15 cellular contexts compared by ENCODE assay signal in genomic region chr9:133514475-133515239, GRCh38. TPM values are rescaled to one million over a fixed set of nuclear protein-coding genes. Genes with fewer than 3 reads are reported as not detected.
DNase-seq lines count a peak whose midpoint lies in the region; ATAC-seq lines count a peak whose summit lies in the region.
"Had no signal": no experiment of that assay in that cellular context is flagged by ENCODE, and none has a peak within 500 bp of the region (broad histone marks: within the 10 kb centered on the region; RNA-seq: fewer than 3 reads in every experiment).

No MANE protein-coding gene starts in this region.

- DNase-seq in HUDEP-2 (lab: John Stamatoyannopoulos, UW; ENCODE audit: unreplicated experiment in 76 of 76), result peak in 47 of 76 experiments; percentile 16 to 61 (median 35)
- peak; percentile 62 for DNase-seq in NCI-H345 treated with DMSO at 0.1 percent for 48 hours (lab: John Stamatoyannopoulos, UW; ENCODE audit: unreplicated experiment)
- DNase-seq in head of caudate nucleus, result peak in 41 of 42 donors; percentile 42 to 88 (median 72)
- DNase-seq in sciatic nerve (ENCODE audit: low spot score), result no peak
- no peak for DNase-seq in GM19240 (ENCODE audit: insufficient read length, low spot score)
- no peak for DNase-seq in HK-2 (ENCODE audit: unreplicated experiment)
- no peak for DNase-seq in trophoblast cell
- DNase-seq: activated naive CD8-positive, alpha-beta T cell treated with anti-CD3 and anti-CD28 coated beads, Interleukin-2, amount 50 U/mL, for 24 hours; foreskin fibroblast; Kasumi-1; naive thymus-derived CD8-positive, alpha-beta T cell; NCI-H524 treated with DMSO at 0.1 percent for 48 hours; small intestine had no signal

- no peaks in the 10 kb centered on the region for H3K79me1 ChIP-seq in trophoblast cell (ENCODE audit: low read length)

- no peak overlapping the region for H3K18ac ChIP-seq in trophoblast cell (ENCODE audit: low read length)

- no peak overlapping the region for H3K4me2 ChIP-seq in trophoblast cell (ENCODE audit: low read length)

- no peak overlapping the region for H4K8ac ChIP-seq in trophoblast cell (ENCODE audit: low read depth, low read length)

- H4K91ac ChIP-seq in trophoblast cell (ENCODE audit: low read depth, low read length), result no peak overlapping the region

- no peak overlapping the region for H3K9ac ChIP-seq in trophoblast cell (ENCODE audit: low read length)

- no peak overlapping the region for H3K14ac ChIP-seq in trophoblast cell (ENCODE audit: low read length)

- no peak overlapping the region for H4K12ac ChIP-seq in trophoblast cell (ENCODE audit: low read depth, low read length)

- ATAC-seq in sciatic nerve, result peak; percentile 83
- ATAC-seq: activated naive CD8-positive, alpha-beta T cell treated with anti-CD3 and anti-CD28 coated beads, Interleukin-2, amount 50 U/mL, for 24 hours; naive thymus-derived CD8-positive, alpha-beta T cell had no signal

- H2BK5ac ChIP-seq in trophoblast cell (ENCODE audit: low read depth, low read length, poor library complexity), result no peak overlapping the region

- H3K27ac ChIP-seq in trophoblast cell (ENCODE audit: low read depth, low read length), result no peak overlapping the region

- no peaks in the 10 kb centered on the region for H3K36me3 ChIP-seq in trophoblast cell (ENCODE audit: control insufficient read depth in 1 of 2, insufficient read depth in 2 of 2, low read length in 2 of 2)

- H3K9me3 ChIP-seq in trophoblast cell (ENCODE audit: insufficient read depth, low read depth, low read length), result peaks cover 14% of the 10 kb centered on the region

- H2AK5ac ChIP-seq in trophoblast cell (ENCODE audit: low read length), result no peak overlapping the region

- no peaks in the 10 kb centered on the region for H3K27me3 ChIP-seq in trophoblast cell (ENCODE audit: insufficient read depth, low read length)

- peaks cover 3 to 10% of the 10 kb centered on the region in 2 experiments for H3K4me1 ChIP-seq in trophoblast cell (ENCODE audit: control insufficient read depth in 1 of 2, insufficient read depth in 2 of 2, low read length in 2 of 2)

- intact Hi-C loops in head of caudate nucleus (cut with DNase I), result no loop called here
- intact Hi-C loops in sciatic nerve (cut with DNase I), result no loop called here

- no peak overlapping the region for H3K4ac ChIP-seq in trophoblast cell (ENCODE audit: low read depth, low read length)

- no peak overlapping the region for H2AFZ ChIP-seq in trophoblast cell (ENCODE audit: insufficient read depth, low read length, poor library complexity)

- H2BK12ac ChIP-seq in trophoblast cell (ENCODE audit: low read length), result no peak overlapping the region

- no peaks in the 10 kb centered on the region for H3K79me2 ChIP-seq in trophoblast cell (ENCODE audit: control insufficient read depth, insufficient read depth, low read length, poor library complexity)

- H3K23ac ChIP-seq in trophoblast cell (ENCODE audit: low read length), result no peak overlapping the region

- H3K4me3 ChIP-seq in trophoblast cell (ENCODE audit: low read depth, low read length), result no peak overlapping the region

- no CpG with 5 or more reads among the region's 14 CpGs for WGBS in trophoblast cell (ENCODE audit: extremely low coverage, insufficient coverage, insufficient read length)

- no peak overlapping the region for H2BK120ac ChIP-seq in trophoblast cell (ENCODE audit: insufficient read depth, low read length, poor library complexity)

RNA-seq across cellular contexts. Expression of gene MYMK, which starts 10.1 kb away (rescaled TPM):
- total RNA-seq in sciatic nerve, result not detected
- 0.25 and 0.27 TPM in 2 replicates for polyA plus RNA-seq in trophoblast cell (2013)
- total RNA-seq: kidney epithelial cell; naive thymus-derived CD8-positive, alpha-beta T cell; subcutaneous adipose tissue had no signal
- polyA plus RNA-seq: naive thymus-derived CD8-positive, alpha-beta T cell; small intestine had no signal

RNA-seq across cellular contexts. Expression of gene ADAMTSL2, which starts 19.8 kb away (rescaled TPM):
- 22.3 TPM for total RNA-seq in sciatic nerve
- polyA plus RNA-seq in trophoblast cell (2013), result 5.9 and 6.2 TPM in 2 replicates

RNA-seq across cellular contexts. Expression of gene SLC2A6, which starts 35.8 kb away (rescaled TPM):
- 3.3 TPM for total RNA-seq in sciatic nerve
- polyA plus RNA-seq in trophoblast cell (2013), result 4.5 and 4.7 TPM in 2 replicates

RNA-seq across cellular contexts. Expression of gene CACFD1, which starts 54.9 kb away (rescaled TPM):
- 10.1 TPM for total RNA-seq in sciatic nerve
- polyA plus RNA-seq in trophoblast cell (2013), result 7.8 and 8.7 TPM in 2 replicates

Comparison
In these comparisons a context has a peak if more than half of its experiments do, and no peak if none do; other contexts are left out.
1. DNase-seq: peak in HUDEP-2 (47 of 76), NCI-H345 treated with DMSO at 0.1 percent for 48 hours (single experiment) and head of caudate nucleus (41 of 42); none in sciatic nerve (single experiment), GM19240 (single experiment), HK-2 (single experiment) and trophoblast cell (0 of 2).